Comparison of ENCODE assay signal across 8 cellular contexts in the genomic region with DNA sequence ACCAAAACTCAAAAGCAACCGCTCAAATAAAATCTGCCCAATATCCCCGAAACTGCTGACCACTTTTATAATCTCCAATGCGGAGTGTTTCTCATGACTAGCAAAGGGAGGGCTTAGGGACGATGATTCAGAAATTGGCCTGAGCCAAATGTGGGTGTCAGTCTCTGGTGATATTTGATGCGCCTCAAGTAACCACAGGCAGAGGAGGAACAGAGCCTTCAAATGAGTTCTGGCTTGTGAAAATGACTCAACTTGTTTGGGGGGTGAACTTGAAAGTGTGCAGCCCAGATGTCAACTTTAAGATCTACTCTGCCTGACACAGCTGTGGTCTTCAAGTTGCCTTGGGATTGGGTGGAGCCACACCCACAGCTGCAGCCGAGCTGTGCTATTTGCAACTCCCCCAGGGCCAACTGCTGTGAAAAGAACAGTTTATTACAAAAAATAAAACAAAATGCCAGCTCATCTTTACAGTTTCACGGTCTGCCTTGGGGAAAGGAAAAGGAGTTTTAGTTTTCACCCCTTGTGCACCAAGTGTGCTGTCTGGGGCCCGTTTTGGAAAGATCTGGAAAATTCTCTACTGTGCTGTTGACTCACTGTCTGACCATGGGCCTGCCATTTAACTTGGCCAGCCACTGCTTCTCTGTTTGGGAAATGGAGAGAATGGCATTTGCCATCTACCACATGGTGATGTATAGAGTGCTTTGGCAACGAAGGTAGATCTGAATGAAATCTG.
A peak's percentile ranks its signal among the peaks of the same experiment; 100 is the strongest.
DNase-seq lines count a peak whose midpoint lies in the region; ATAC-seq and TF ChIP-seq lines count a peak whose summit lies in the region.

No MANE protein-coding gene starts in this region.

- H3K4me1 ChIP-seq in A673 (ENCODE audit: insufficient read depth, low read length, poor library complexity, severe bottlenecking), result peaks cover 39% of the 10 kb centered on the region
- peaks cover 0 to 54% (median 32%) of the 10 kb centered on the region in 3 donors for H3K4me1 ChIP-seq in gastroesophageal sphincter

- intact Hi-C loops in A673 (cut with micrococcal nuclease; ENCODE audit: unreplicated experiment), result loop anchor here (10.0 kb wide), 1 partner anchor 1743 kb away; no protein-coding TSS in a partner anchor

- ATAC-seq in GM18909 (IDR thresholded peaks at IDR 0.05; ENCODE audit: poor library complexity, unreplicated experiment) (peak; percentile 89), HG03060 (IDR thresholded peaks at IDR 0.05; ENCODE audit: low read depth, unreplicated experiment) (peak; percentile 85), gastroesophageal sphincter (peak; percentile 83)

- TF ChIP-seq CTCF in A673 (conservative IDR thresholded peaks at IDR 0.05; ENCODE audit: low read depth, low read length), result no peak
- no peak for TF ChIP-seq CTCF in gastroesophageal sphincter (IDR thresholded peaks at IDR 0.05)

- DNase-seq in A673 (ENCODE audit: low spot score) (peak; percentile 87), SK-N-MC (ENCODE audit: low read depth, low spot score) (peak; percentile 70), smooth muscle cell of the brain vasculature (ENCODE audit: low read depth, low spot score) (peak; percentile 84), NCI-H2029 treated with DMSO at 0.1 percent for 48 hours (lab: John Stamatoyannopoulos, UW) (no peak), DMS53 (lab: John Stamatoyannopoulos, UW) (no peak)

- 62 to 78% methylated on average over 7 to 8 of the region's 9 CpGs for WGBS in gastroesophageal sphincter (ENCODE audit: low coverage in 1 of 2), 2 donors

- POLR2A ChIA-PET in A673 (lab: Charles Lee; ENCODE audit: low non-redundant PET), result no interaction called here

- no peaks in the 10 kb centered on the region for H3K9me3 ChIP-seq in A673 (ENCODE audit: low read depth, low read length, poor library complexity, severe bottlenecking)
- H3K9me3 ChIP-seq in SK-N-MC (ENCODE audit: low read depth, low read length), result no peaks in the 10 kb centered on the region
- no peaks in the 10 kb centered on the region for H3K9me3 ChIP-seq in gastroesophageal sphincter

- TF ChIP-seq EP300 in gastroesophageal sphincter (IDR thresholded peaks at IDR 0.05), result no peak

- H3K9ac ChIP-seq in SK-N-MC (ENCODE audit: insufficient read length), result no peak overlapping the region

- no peak overlapping the region for H3K4me3 ChIP-seq in A673 (ENCODE audit: low read depth, low read length, poor library complexity, severe bottlenecking)
- H3K4me3 ChIP-seq in SK-N-MC, result peak overlapping the region; percentile 36; the same call in 1 of the 2 replicates
- H3K4me3 ChIP-seq in gastroesophageal sphincter, result peak overlapping the region in 1 of 2 donors; percentile 22

- TF ChIP-seq POLR2A in gastroesophageal sphincter (IDR thresholded peaks at IDR 0.05), result no peak

- H3K27me3 ChIP-seq in A673 (replicated peaks; ENCODE audit: insufficient read depth, low read depth, low read length, poor library complexity) (no peaks in the 10 kb centered on the region), gastroesophageal sphincter (peaks cover 23% of the 10 kb centered on the region)

- H3K27ac ChIP-seq in A673 (ENCODE audit: low read depth, low read length, poor library complexity, severe bottlenecking), result peak overlapping the region; percentile 33
- H3K27ac ChIP-seq in SK-N-MC, result peak overlapping the region; percentile 86
- peak overlapping the region in 3 of 4 donors; percentile 76 to 78 (median 78) for H3K27ac ChIP-seq in gastroesophageal sphincter

- H3K36me3 ChIP-seq in A673 (ENCODE audit: insufficient read depth, low read length, poor library complexity, severe bottlenecking) (no peaks in the 10 kb centered on the region), SK-N-MC (ENCODE audit: insufficient read depth, low read length) (no peaks in the 10 kb centered on the region), gastroesophageal sphincter (no peaks in the 10 kb centered on the region)

- CTCF ChIA-PET in A673 (lab: Charles Lee), result no interaction called here

- BruUV-seq in A673 (replicated peaks; lab: Mats Ljungman, UMichigan), result no TSS peak

Comparison
In these comparisons a context has a peak if more than half of its experiments do, and no peak if none do; other contexts are left out.
1. DNase-seq: peak in A673 (single experiment), SK-N-MC (single experiment) and smooth muscle cell of the brain vasculature (single experiment); none in NCI-H2029 treated with DMSO at 0.1 percent for 48 hours (single experiment) and DMS53 (single experiment).
2. H3K27ac ChIP-seq: peak in every context shown above with its lines; median percentile 86 in SK-N-MC; 78 in gastroesophageal sphincter; 33 in A673.
3. Peak in every context shown above with its lines, with median percentiles within 50 percentile points of each other: ATAC-seq.